In genomic region chr10:47319798-47320197, GRCh38 we compare ENCODE assay signal across 11 cellular contexts. TPM values are rescaled to one million over a fixed set of nuclear protein-coding genes. Genes with fewer than 3 reads are reported as not detected.
"Had no signal": no experiment of that assay in that cellular context is flagged by ENCODE, and none has a peak within 500 bp of the region (broad histone marks: within the 10 kb centered on the region; RNA-seq: fewer than 3 reads in every experiment).

No MANE protein-coding gene starts in this region.

- DNase-seq: GM23248, GOT3, H7, HFFc6 had no signal

- H3K36me3 Mint-ChIP-seq: IgD-negative memory B cell had no signal

- ATAC-seq: HCT116, HepG2 had no signal

- H3K9ac ChIP-seq: GM23248 had no signal

- FAIRE-seq: HepG2 had no signal

- H3K27ac Mint-ChIP-seq: HFFc6, IgD-negative memory B cell had no signal

- H3K9me3 ChIP-seq: HAP-1 had no signal

- H3K4me3 Mint-ChIP-seq: HFFc6, IgD-negative memory B cell had no signal

- H3K9me3 Mint-ChIP-seq: HFFc6, IgD-negative memory B cell had no signal

- H3K4me1 ChIP-seq: HAP-1 had no signal

- H3K27ac ChIP-seq: GM23248, HL-60 had no signal

- H3K4me3 ChIP-seq: GM23248, HAP-1 had no signal

- H3K36me3 ChIP-seq: HAP-1 had no signal

RNA-seq across cellular contexts. Expression of gene GDF2, which starts 2.5 kb away (rescaled TPM):
- total RNA-seq: GM23248, H4, H7, HepG2, HFFc6, HT1080 had no signal
- polyA plus RNA-seq: GM23248, HepG2, IgD-negative memory B cell had no signal

RNA-seq across cellular contexts. Expression of gene GDF10, which starts 19.8 kb away (rescaled TPM):
- total RNA-seq: H4, H7, HepG2, HFFc6, HT1080 had no signal
- polyA plus RNA-seq: IgD-negative memory B cell had no signal

RNA-seq across cellular contexts. Expression of gene RBP3, which starts 28.4 kb away (rescaled TPM):
- total RNA-seq: GM23248, H4, H7, HepG2, HFFc6, HT1080 had no signal
- polyA plus RNA-seq: GM23248, HepG2, IgD-negative memory B cell had no signal
